In the genomic region with DNA sequence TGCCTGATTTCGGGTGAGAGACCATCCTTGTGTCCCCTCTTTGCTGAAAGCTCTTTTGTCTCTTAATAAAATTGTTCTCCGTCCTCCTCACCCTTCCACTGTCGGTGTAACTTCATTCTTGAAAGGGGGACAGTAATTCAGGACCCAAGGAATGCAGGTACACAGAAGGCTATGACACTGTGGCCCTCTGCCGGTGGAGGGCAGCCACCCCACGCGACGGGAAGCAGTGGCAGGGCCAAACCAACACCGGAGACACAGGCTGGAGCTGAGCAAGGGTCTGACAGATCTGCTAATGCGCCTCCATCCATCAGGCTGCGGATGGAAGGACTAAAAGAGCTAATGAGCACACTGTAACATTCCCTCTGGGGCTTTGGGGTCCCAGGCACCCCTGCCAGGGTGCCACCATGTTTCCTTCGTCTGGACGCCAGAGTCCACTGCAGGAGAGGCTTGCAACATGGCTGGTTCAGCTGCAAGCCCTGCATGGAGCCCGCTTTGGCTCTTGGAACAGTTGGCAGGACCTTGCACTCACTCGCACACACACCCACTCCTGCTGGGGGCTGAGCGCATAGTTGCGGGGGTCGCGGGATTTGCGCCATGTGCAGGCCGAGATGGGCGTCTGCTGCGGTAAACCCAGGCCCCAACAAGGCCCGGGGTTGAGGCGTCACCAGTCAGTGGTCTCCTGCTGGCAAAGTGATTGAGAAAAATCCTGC, we compare ENCODE assay signal across 17 cellular contexts.
DNase-seq lines count a peak whose midpoint lies in the region; ATAC-seq and TF ChIP-seq lines count a peak whose summit lies in the region.
"Had no signal": no experiment of that assay in that cellular context is flagged by ENCODE, and none has a peak within 500 bp of the region (broad histone marks: within the 10 kb centered on the region; RNA-seq: fewer than 3 reads in every experiment).

No MANE protein-coding gene starts in this region.

- H3K27me3 ChIP-seq in CD8-positive, alpha-beta T cell (ENCODE audit: insufficient read depth, low read length), result no peaks in the 10 kb centered on the region
- H3K27me3 ChIP-seq: adrenal gland, suprapubic skin had no signal

- H3K4me3 Mint-ChIP-seq in nephron progenitor cell, result no peak overlapping the region
- H3K4me3 Mint-ChIP-seq in CD8-positive, alpha-beta T cell, result no peak overlapping the region
- H3K4me3 Mint-ChIP-seq: activated CD8-positive, alpha-beta T cell treated with anti-CD3 and anti-CD28 coated beads for 36 hours; B cell had no signal

- POLR2A ChIA-PET in CD8-positive, alpha-beta T cell (lab: Charles Lee), result no interaction called here

- H3K36me3 ChIP-seq in CD8-positive, alpha-beta T cell (ENCODE audit: insufficient read depth, low read length), result no peaks in the 10 kb centered on the region
- H3K36me3 ChIP-seq: adrenal gland, suprapubic skin had no signal

- H3K4me1 ChIP-seq in CD8-positive, alpha-beta T cell (ENCODE audit: insufficient read depth, low read length), result no peaks in the 10 kb centered on the region
- H3K4me1 ChIP-seq: adrenal gland, suprapubic skin had no signal

- H3K4me3 ChIP-seq in CD8-positive, alpha-beta T cell (ENCODE audit: low read depth, low read length), result no peak overlapping the region
- H3K4me3 ChIP-seq: adrenal gland, suprapubic skin had no signal

- H3K27me3 Mint-ChIP-seq in nephron progenitor cell (ENCODE audit: low read depth, poor library complexity), result no peaks in the 10 kb centered on the region
- no peaks in the 10 kb centered on the region for H3K27me3 Mint-ChIP-seq in CD8-positive, alpha-beta T cell (ENCODE audit: low read depth)
- H3K27me3 Mint-ChIP-seq: activated CD8-positive, alpha-beta T cell treated with anti-CD3 and anti-CD28 coated beads for 36 hours; B cell had no signal

- ATAC-seq in HG03432 (IDR thresholded peaks at IDR 0.05; ENCODE audit: unreplicated experiment) (peak; percentile 40), HG03280 (IDR thresholded peaks at IDR 0.05; ENCODE audit: unreplicated experiment) (no peak)
- ATAC-seq in CD8-positive, alpha-beta T cell, result no peak
- ATAC-seq: activated CD8-positive, alpha-beta T cell treated with anti-CD3 and anti-CD28 coated beads for 36 hours; HCT116; SK-N-SH treated with all-trans-retinoic acid at 6 μM for 48 hours had no signal

- CTCF ChIA-PET in CD8-positive, alpha-beta T cell (lab: Charles Lee), result no interaction called here

- peaks cover 8% of the 10 kb centered on the region for H3K4me1 Mint-ChIP-seq in nephron progenitor cell
- no peaks in the 10 kb centered on the region for H3K4me1 Mint-ChIP-seq in CD8-positive, alpha-beta T cell (ENCODE audit: low read depth)
- H3K4me1 Mint-ChIP-seq: B cell had no signal

- no peaks in the 10 kb centered on the region for H3K9me3 Mint-ChIP-seq in nephron progenitor cell
- peaks cover 9% of the 10 kb centered on the region for H3K9me3 Mint-ChIP-seq in CD8-positive, alpha-beta T cell

- H3K27ac ChIP-seq in CD8-positive, alpha-beta T cell (ENCODE audit: low read depth, low read length), result no peak overlapping the region
- H3K27ac ChIP-seq: adrenal gland, suprapubic skin had no signal

- intact Hi-C loops in CD8-positive, alpha-beta T cell (cut with DNase I, micrococcal nuclease), result no loop called here

- H3K27ac Mint-ChIP-seq in nephron progenitor cell, result no peak overlapping the region
- H3K27ac Mint-ChIP-seq in CD8-positive, alpha-beta T cell, result no peak overlapping the region
- H3K27ac Mint-ChIP-seq: activated CD8-positive, alpha-beta T cell treated with anti-CD3 and anti-CD28 coated beads for 36 hours; B cell had no signal

- H3K9me3 ChIP-seq in CD8-positive, alpha-beta T cell (ENCODE audit: low read length), result no peaks in the 10 kb centered on the region
- H3K9me3 ChIP-seq: adrenal gland had no signal

- H3K36me3 Mint-ChIP-seq in nephron progenitor cell (ENCODE audit: low read depth), result no peaks in the 10 kb centered on the region
- no peaks in the 10 kb centered on the region for H3K36me3 Mint-ChIP-seq in CD8-positive, alpha-beta T cell

- DNase-seq in ELF-1 (ENCODE audit: low read depth, low spot score), result peak; percentile 59
- peak; percentile 11 for DNase-seq in SK-N-DZ (ENCODE audit: low spot score)
- DNase-seq in nephron progenitor cell, result peak; percentile 24
- DNase-seq in activated naive CD4-positive, alpha-beta T cell treated with anti-CD3 and anti-CD28 coated beads, Interleukin-2, amount 50 U/mL, for 16 hours, result no peak
- no peak for DNase-seq in NCI-H2171 (lab: John Stamatoyannopoulos, UW)
- no peak for DNase-seq in CD8-positive, alpha-beta T cell
- DNase-seq: activated CD8-positive, alpha-beta T cell treated with anti-CD3 and anti-CD28 coated beads for 36 hours; adrenal gland; NCI-H1105 treated with DMSO at 0.1 percent for 48 hours; OCI-M1; stimulated activated CD4-positive, alpha-beta T cell treated with anti-CD3 and anti-CD28 coated beads, Interleukin-1b, Interleukin-23, amount 100 ng/mL, for 48 hours had no signal

- peak; percentile 19 for TF ChIP-seq CTCF in nephron progenitor cell (IDR thresholded peaks at IDR 0.05)
- TF ChIP-seq CTCF in CD8-positive, alpha-beta T cell (IDR thresholded peaks at IDR 0.05), result no peak

Comparison
In these comparisons a context has a peak if more than half of its experiments do, and no peak if none do; other contexts are left out.
1. DNase-seq: peak in ELF-1 (single experiment), SK-N-DZ (single experiment) and nephron progenitor cell (single experiment); none in activated naive CD4-positive, alpha-beta T cell treated with anti-CD3 and anti-CD28 coated beads, Interleukin-2, amount 50 U/mL, for 16 hours (single experiment), NCI-H2171 (single experiment) and CD8-positive, alpha-beta T cell (0 of 7).